ENCODE assay signal across 1 cellular context in genomic region chr5:16418471-16418922, GRCh38.
A peak's percentile ranks its signal among the peaks of the same experiment; 100 is the strongest.
TF ChIP-seq lines count a peak whose summit lies in the region.

No MANE protein-coding gene starts in this region.

TF ChIP-seq in K562, 482 proteins besides CTCF, POLR2A, EP300 and RAD21 (continued from another document and continues in another):
- TF ChIP-seq ZBTB9 (CRISPR knock-in tag; IDR thresholded peaks at IDR 0.05) (no peak), PHTF2 (CRISPR knock-in tag; IDR thresholded peaks at IDR 0.05) (no peak), SNIP1 (IDR thresholded peaks at IDR 0.05; ENCODE audit: low read depth) (no peak), ZEB2 (IDR thresholded peaks at IDR 0.05) (peak; percentile 71), ZNF354B (CRISPR knock-in tag; IDR thresholded peaks at IDR 0.05) (no peak), KAT8 (IDR thresholded peaks at IDR 0.05; ENCODE audit: low read depth) (no peak), ZNF445 (CRISPR knock-in tag; IDR thresholded peaks at IDR 0.05; ENCODE audit: low read depth) (peak; percentile 82; the same call in 1 of the 2 replicates), GTF3C2 (IDR thresholded peaks at IDR 0.05; ENCODE audit: borderline replicate concordance, extremely low read depth, insufficient read length) (no peak), SIRT6 (IDR thresholded peaks at IDR 0.05; ENCODE audit: low read depth, low read length) (no peak), E2F3 (CRISPR knock-in tag; IDR thresholded peaks at IDR 0.05) (peak; percentile 72; the same call in 1 of the 2 replicates), L3MBTL2 (IDR thresholded peaks at IDR 0.05) (peak; percentile 52), ZKSCAN3 (CRISPR knock-in tag; IDR thresholded peaks at IDR 0.05) (no peak), KDM5B (IDR thresholded peaks at IDR 0.05; ENCODE audit: insufficient replicate concordance, low read depth, low read length) (no peak), ZNF778 (CRISPR knock-in tag; IDR thresholded peaks at IDR 0.05) (no peak), MGA (IDR thresholded peaks at IDR 0.05) (no peak), XRCC3 (IDR thresholded peaks at IDR 0.05) (no peak), TAL1 (IDR thresholded peaks at IDR 0.05) (peak; percentile 100), SLC30A9 (CRISPR knock-in tag; IDR thresholded peaks at IDR 0.05) (no peak), TCF7 (IDR thresholded peaks at IDR 0.05; ENCODE audit: borderline replicate concordance) (no peak), CBX2 (IDR thresholded peaks at IDR 0.05; ENCODE audit: insufficient read depth, low read length, poor library complexity, severe bottlenecking) (no peak), HEY1 (CRISPR knock-in tag; IDR thresholded peaks at IDR 0.05; ENCODE audit: borderline replicate concordance) (no peak), CBX1 (IDR thresholded peaks at IDR 0.05; ENCODE audit: low read depth) (no peak)
- TF ChIP-seq, protein P1, sequence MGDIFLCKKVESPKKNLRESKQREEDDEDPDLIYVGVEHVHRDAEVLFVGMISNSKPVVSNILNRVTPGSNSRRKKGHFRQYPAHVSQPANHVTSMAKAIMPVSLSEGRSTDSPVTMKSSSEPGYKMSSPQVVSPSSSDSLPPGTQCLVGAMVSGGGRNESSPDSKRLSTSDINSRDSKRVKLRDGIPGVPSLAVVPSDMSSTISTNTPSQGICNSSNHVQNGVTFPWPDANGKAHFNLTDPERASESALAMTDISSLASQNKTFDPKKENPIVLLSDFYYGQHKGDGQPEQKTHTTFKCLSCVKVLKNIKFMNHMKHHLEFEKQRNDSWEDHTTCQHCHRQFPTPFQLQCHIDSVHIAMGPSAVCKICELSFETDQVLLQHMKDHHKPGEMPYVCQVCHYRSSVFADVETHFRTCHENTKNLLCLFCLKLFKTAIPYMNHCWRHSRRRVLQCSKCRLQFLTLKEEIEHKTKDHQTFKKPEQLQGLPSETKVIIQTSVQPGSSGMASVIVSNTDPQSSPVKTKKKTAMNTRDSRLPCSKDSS (IDR thresholded peaks at IDR 0.05; ENCODE audit: low read depth, partially characterized antibody) = no peak
- TF ChIP-seq, protein P2, sequence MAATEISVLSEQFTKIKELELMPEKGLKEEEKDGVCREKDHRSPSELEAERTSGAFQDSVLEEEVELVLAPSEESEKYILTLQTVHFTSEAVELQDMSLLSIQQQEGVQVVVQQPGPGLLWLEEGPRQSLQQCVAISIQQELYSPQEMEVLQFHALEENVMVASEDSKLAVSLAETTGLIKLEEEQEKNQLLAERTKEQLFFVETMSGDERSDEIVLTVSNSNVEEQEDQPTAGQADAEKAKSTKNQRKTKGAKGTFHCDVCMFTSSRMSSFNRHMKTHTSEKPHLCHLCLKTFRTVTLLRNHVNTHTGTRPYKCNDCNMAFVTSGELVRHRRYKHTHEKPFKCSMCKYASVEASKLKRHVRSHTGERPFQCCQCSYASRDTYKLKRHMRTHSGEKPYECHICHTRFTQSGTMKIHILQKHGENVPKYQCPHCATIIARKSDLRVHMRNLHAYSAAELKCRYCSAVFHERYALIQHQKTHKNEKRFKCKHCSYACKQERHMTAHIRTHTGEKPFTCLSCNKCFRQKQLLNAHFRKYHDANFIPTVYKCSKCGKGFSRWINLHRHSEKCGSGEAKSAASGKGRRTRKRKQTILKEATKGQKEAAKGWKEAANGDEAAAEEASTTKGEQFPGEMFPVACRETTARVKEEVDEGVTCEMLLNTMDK (IDR thresholded peaks at IDR 0.05; ENCODE audit: borderline replicate concordance, insufficient read depth, low read depth, low read length, poor library complexity, severe bottlenecking) = no peak
- TF ChIP-seq, protein P3, sequence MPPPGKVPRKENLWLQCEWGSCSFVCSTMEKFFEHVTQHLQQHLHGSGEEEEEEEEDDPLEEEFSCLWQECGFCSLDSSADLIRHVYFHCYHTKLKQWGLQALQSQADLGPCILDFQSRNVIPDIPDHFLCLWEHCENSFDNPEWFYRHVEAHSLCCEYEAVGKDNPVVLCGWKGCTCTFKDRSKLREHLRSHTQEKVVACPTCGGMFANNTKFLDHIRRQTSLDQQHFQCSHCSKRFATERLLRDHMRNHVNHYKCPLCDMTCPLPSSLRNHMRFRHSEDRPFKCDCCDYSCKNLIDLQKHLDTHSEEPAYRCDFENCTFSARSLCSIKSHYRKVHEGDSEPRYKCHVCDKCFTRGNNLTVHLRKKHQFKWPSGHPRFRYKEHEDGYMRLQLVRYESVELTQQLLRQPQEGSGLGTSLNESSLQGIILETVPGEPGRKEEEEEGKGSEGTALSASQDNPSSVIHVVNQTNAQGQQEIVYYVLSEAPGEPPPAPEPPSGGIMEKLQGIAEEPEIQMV (tag; conservative IDR thresholded peaks at IDR 0.05; ENCODE audit: low read depth) = no peak
- TF ChIP-seq, protein P4, sequence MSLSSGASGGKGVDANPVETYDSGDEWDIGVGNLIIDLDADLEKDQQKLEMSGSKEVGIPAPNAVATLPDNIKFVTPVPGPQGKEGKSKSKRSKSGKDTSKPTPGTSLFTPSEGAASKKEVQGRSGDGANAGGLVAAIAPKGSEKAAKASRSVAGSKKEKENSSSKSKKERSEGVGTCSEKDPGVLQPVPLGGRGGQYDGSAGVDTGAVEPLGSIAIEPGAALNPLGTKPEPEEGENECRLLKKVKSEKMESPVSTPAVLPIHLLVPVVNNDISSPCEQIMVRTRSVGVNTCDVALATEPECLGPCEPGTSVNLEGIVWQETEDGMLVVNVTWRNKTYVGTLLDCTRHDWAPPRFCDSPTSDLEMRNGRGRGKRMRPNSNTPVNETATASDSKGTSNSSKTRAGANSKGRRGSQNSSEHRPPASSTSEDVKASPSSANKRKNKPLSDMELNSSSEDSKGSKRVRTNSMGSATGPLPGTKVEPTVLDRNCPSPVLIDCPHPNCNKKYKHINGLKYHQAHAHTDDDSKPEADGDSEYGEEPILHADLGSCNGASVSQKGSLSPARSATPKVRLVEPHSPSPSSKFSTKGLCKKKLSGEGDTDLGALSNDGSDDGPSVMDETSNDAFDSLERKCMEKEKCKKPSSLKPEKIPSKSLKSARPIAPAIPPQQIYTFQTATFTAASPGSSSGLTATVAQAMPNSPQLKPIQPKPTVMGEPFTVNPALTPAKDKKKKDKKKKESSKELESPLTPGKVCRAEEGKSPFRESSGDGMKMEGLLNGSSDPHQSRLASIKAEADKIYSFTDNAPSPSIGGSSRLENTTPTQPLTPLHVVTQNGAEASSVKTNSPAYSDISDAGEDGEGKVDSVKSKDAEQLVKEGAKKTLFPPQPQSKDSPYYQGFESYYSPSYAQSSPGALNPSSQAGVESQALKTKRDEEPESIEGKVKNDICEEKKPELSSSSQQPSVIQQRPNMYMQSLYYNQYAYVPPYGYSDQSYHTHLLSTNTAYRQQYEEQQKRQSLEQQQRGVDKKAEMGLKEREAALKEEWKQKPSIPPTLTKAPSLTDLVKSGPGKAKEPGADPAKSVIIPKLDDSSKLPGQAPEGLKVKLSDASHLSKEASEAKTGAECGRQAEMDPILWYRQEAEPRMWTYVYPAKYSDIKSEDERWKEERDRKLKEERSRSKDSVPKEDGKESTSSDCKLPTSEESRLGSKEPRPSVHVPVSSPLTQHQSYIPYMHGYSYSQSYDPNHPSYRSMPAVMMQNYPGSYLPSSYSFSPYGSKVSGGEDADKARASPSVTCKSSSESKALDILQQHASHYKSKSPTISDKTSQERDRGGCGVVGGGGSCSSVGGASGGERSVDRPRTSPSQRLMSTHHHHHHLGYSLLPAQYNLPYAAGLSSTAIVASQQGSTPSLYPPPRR (CRISPR knock-in tag; IDR thresholded peaks at IDR 0.05; ENCODE audit: borderline replicate concordance) = 0 out of 2 replicates have a peak, but pooled peaks have one; percentile 66
- TF ChIP-seq, protein P5, sequence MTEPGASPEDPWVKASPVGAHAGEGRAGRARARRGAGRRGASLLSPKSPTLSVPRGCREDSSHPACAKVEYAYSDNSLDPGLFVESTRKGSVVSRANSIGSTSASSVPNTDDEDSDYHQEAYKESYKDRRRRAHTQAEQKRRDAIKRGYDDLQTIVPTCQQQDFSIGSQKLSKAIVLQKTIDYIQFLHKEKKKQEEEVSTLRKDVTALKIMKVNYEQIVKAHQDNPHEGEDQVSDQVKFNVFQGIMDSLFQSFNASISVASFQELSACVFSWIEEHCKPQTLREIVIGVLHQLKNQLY (CRISPR knock-in tag; conservative IDR thresholded peaks at IDR 0.05) = no peak
